In the genomic region with DNA sequence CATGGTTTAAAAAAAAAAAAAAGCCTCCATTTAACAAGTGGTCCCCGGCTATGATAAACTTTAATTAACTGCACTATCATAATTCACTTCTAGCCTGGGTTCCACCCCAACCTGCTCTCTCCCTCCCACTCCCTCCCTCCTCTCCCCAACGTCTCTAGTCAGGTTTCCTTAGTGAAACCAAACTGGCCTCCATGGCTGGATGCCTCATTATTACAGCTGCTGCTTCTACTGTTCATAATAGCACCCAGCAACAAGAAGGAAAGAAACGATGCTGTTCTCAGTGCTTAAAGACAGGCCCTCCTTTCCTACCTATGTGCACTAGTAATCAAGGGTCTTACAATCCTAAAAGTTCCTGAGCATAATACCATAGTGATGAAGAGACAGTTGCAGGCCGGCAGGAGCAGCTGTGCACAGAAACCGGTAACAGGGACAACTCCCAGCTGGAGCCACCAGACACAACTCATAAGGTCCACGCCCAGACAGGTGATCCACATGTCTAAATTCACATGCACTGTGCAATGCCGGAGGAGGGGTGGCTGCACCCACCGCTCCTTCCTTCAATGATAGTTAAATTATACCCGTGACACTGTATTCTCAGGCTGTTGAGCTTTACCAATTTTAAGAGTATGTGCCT, we compare ENCODE assay signal across 8 cellular contexts. TPM values are rescaled to one million over a fixed set of nuclear protein-coding genes. Genes with fewer than 3 reads are reported as not detected.
DNase-seq lines count a peak whose midpoint lies in the region; ATAC-seq lines count a peak whose summit lies in the region.

No MANE protein-coding gene starts in this region.

- peaks cover 11 to 14% of the 10 kb centered on the region in 2 experiments for H3K36me3 ChIP-seq in trophoblast cell (ENCODE audit: control insufficient read depth in 1 of 2, insufficient read depth in 2 of 2, low read length in 2 of 2)

- no peak overlapping the region for H4K91ac ChIP-seq in trophoblast cell (ENCODE audit: low read depth, low read length)

- no peaks in the 10 kb centered on the region for H3K27me3 ChIP-seq in trophoblast cell (ENCODE audit: insufficient read depth, low read length)

- H3K18ac ChIP-seq in trophoblast cell (ENCODE audit: low read length), result no peak overlapping the region

- no peak overlapping the region for H3K27ac ChIP-seq in trophoblast cell (ENCODE audit: low read depth, low read length)

- H3K79me1 ChIP-seq in trophoblast cell (ENCODE audit: low read length), result peaks cover 22% of the 10 kb centered on the region

- H4K12ac ChIP-seq in trophoblast cell (ENCODE audit: low read depth, low read length), result no peak overlapping the region

- no peak overlapping the region for H4K8ac ChIP-seq in trophoblast cell (ENCODE audit: low read depth, low read length)

- peaks cover 52% of the 10 kb centered on the region for H3K4me1 Mint-ChIP-seq in activated naive CD4-positive, alpha-beta T cell treated with anti-CD3 and anti-CD28 coated beads, Interleukin-2, amount 10 ng/mL, durations not matched to agents 7 days and 5 days
- H3K4me1 Mint-ChIP-seq in activated T-helper 2 cell treated with anti-CD3 and anti-CD28 coated beads, Interferon-gamma antibody, Interleukin-2, Interleukin-4, amounts not matched to agents 10 μg/mL and 5 μg/mL and 100 μg/mL, durations not matched to agents 14 hours and 24 hours and 36 hours (ENCODE audit: low read depth), result peaks cover 40% of the 10 kb centered on the region

- no peak overlapping the region for H2BK5ac ChIP-seq in trophoblast cell (ENCODE audit: low read depth, low read length, poor library complexity)

- H2BK120ac ChIP-seq in trophoblast cell (ENCODE audit: insufficient read depth, low read length, poor library complexity), result no peak overlapping the region

- H3K4me2 ChIP-seq in trophoblast cell (ENCODE audit: low read length), result no peak overlapping the region

- H3K9ac ChIP-seq in trophoblast cell (ENCODE audit: low read length), result no peak overlapping the region

- no peak overlapping the region for H2AFZ ChIP-seq in trophoblast cell (ENCODE audit: insufficient read depth, low read length, poor library complexity)

- H2AK5ac ChIP-seq in trophoblast cell (ENCODE audit: low read length), result no peak overlapping the region

- H3K4me3 ChIP-seq in trophoblast cell (ENCODE audit: low read depth, low read length), result no peak overlapping the region

- H2BK12ac ChIP-seq in trophoblast cell (ENCODE audit: low read length), result no peak overlapping the region

- no peaks in the 10 kb centered on the region for H3K9me3 Mint-ChIP-seq in activated naive CD4-positive, alpha-beta T cell treated with anti-CD3 and anti-CD28 coated beads, Interleukin-2, amount 10 ng/mL, durations not matched to agents 7 days and 5 days
- H3K9me3 Mint-ChIP-seq in activated T-helper 2 cell treated with anti-CD3 and anti-CD28 coated beads, Interferon-gamma antibody, Interleukin-2, Interleukin-4, amounts not matched to agents 10 μg/mL and 5 μg/mL and 100 μg/mL, durations not matched to agents 14 hours and 24 hours and 36 hours, result no peaks in the 10 kb centered on the region

- no CpG with 5 or more reads among the region's 9 CpGs for WGBS in trophoblast cell (ENCODE audit: extremely low coverage, insufficient coverage, insufficient read length)

- peak overlapping the region; percentile 77 for H3K27ac Mint-ChIP-seq in activated naive CD4-positive, alpha-beta T cell treated with anti-CD3 and anti-CD28 coated beads, Interleukin-2, amount 10 ng/mL, durations not matched to agents 7 days and 5 days
- H3K27ac Mint-ChIP-seq in activated T-helper 2 cell treated with anti-CD3 and anti-CD28 coated beads, Interferon-gamma antibody, Interleukin-2, Interleukin-4, amounts not matched to agents 10 μg/mL and 5 μg/mL and 100 μg/mL, durations not matched to agents 14 hours and 24 hours and 36 hours, result peak overlapping the region; percentile 58

- no peak overlapping the region for H3K4me3 Mint-ChIP-seq in activated naive CD4-positive, alpha-beta T cell treated with anti-CD3 and anti-CD28 coated beads, Interleukin-2, amount 10 ng/mL, durations not matched to agents 7 days and 5 days
- H3K4me3 Mint-ChIP-seq in activated T-helper 2 cell treated with anti-CD3 and anti-CD28 coated beads, Interferon-gamma antibody, Interleukin-2, Interleukin-4, amounts not matched to agents 10 μg/mL and 5 μg/mL and 100 μg/mL, durations not matched to agents 14 hours and 24 hours and 36 hours (ENCODE audit: low read depth), result peak overlapping the region; percentile 43

- H3K27me3 Mint-ChIP-seq in activated naive CD4-positive, alpha-beta T cell treated with anti-CD3 and anti-CD28 coated beads, Interleukin-2, amount 10 ng/mL, durations not matched to agents 7 days and 5 days, result peaks cover 8% of the 10 kb centered on the region
- H3K27me3 Mint-ChIP-seq in activated T-helper 2 cell treated with anti-CD3 and anti-CD28 coated beads, Interferon-gamma antibody, Interleukin-2, Interleukin-4, amounts not matched to agents 10 μg/mL and 5 μg/mL and 100 μg/mL, durations not matched to agents 14 hours and 24 hours and 36 hours (ENCODE audit: low read depth), result no peaks in the 10 kb centered on the region

- no peak overlapping the region for H3K23ac ChIP-seq in trophoblast cell (ENCODE audit: low read length)

- H3K14ac ChIP-seq in trophoblast cell (ENCODE audit: low read length), result no peak overlapping the region

- peak; percentile 54 for DNase-seq in activated naive CD4-positive, alpha-beta T cell treated with anti-CD3 and anti-CD28 coated beads, Interleukin-2, amount 10 ng/mL, durations not matched to agents 7 days and 5 days
- DNase-seq in activated naive CD4-positive, alpha-beta T cell treated with anti-CD3 and anti-CD28 coated beads, Interleukin-2, amount 50 U/mL, for 16 hours, result no peak
- no peak for DNase-seq in activated T-helper 2 cell treated with anti-CD3 and anti-CD28 coated beads, Interferon-gamma antibody, Interleukin-2, Interleukin-4, amounts not matched to agents 10 μg/mL and 5 μg/mL and 100 μg/mL, durations not matched to agents 14 hours and 24 hours and 36 hours (ENCODE audit: low spot score)
- peak; percentile 54 to 73 for DNase-seq in trophoblast cell
- no peak for DNase-seq in sciatic nerve (ENCODE audit: low spot score)
- DNase-seq in HPDE6-E6E7 (ENCODE audit: extremely low spot score), result no peak
- DNase-seq in AML-193 (lab: John Stamatoyannopoulos, UW), result no peak

- H3K4me1 ChIP-seq in trophoblast cell (ENCODE audit: control insufficient read depth in 1 of 2, insufficient read depth in 2 of 2, low read length in 2 of 2), result peaks cover 19 to 25% of the 10 kb centered on the region in 2 experiments

- peaks cover 21% of the 10 kb centered on the region for H3K79me2 ChIP-seq in trophoblast cell (ENCODE audit: control insufficient read depth, insufficient read depth, low read length, poor library complexity)

- CTCF ChIA-PET in activated naive CD4-positive, alpha-beta T cell treated with anti-CD3 and anti-CD28 coated beads, Interleukin-2, amount 10 ng/mL, durations not matched to agents 7 days and 5 days (lab: Charles Lee), result interaction anchor here (0.8 to 4.1 kb wide), 10 partner anchors 18 to 147 kb away, joined by 3 to 32 read pairs (median 4); no protein-coding TSS in a partner anchor

- intact Hi-C loops in activated T-helper 2 cell treated with anti-CD3 and anti-CD28 coated beads, Interferon-gamma antibody, Interleukin-2, Interleukin-4, amounts not matched to agents 10 μg/mL and 5 μg/mL and 100 μg/mL, durations not matched to agents 14 hours and 24 hours and 36 hours (cut with micrococcal nuclease), result loop anchor here (2.0 kb wide), 2 partner anchors 22 to 44 kb away; no protein-coding TSS in a partner anchor
- intact Hi-C loops in sciatic nerve (cut with DNase I), result loop anchor here (10.0 kb wide), 1 partner anchor 108 kb away; no protein-coding TSS in a partner anchor

- H3K9me3 ChIP-seq in trophoblast cell (ENCODE audit: insufficient read depth, low read depth, low read length), result no peaks in the 10 kb centered on the region

- peaks cover 30% of the 10 kb centered on the region for H3K36me3 Mint-ChIP-seq in activated naive CD4-positive, alpha-beta T cell treated with anti-CD3 and anti-CD28 coated beads, Interleukin-2, amount 10 ng/mL, durations not matched to agents 7 days and 5 days
- H3K36me3 Mint-ChIP-seq in activated T-helper 2 cell treated with anti-CD3 and anti-CD28 coated beads, Interferon-gamma antibody, Interleukin-2, Interleukin-4, amounts not matched to agents 10 μg/mL and 5 μg/mL and 100 μg/mL, durations not matched to agents 14 hours and 24 hours and 36 hours (ENCODE audit: low read depth), result peaks cover 36% of the 10 kb centered on the region

- peak; percentile 39 for ATAC-seq in HG03521 (IDR thresholded peaks at IDR 0.05; ENCODE audit: unreplicated experiment)
- no peak for ATAC-seq in sciatic nerve

- H3K4ac ChIP-seq in trophoblast cell (ENCODE audit: low read depth, low read length), result no peak overlapping the region

RNA-seq across cellular contexts. Expression of a gene that starts 6.2 kb away (rescaled TPM):
- total RNA-seq in activated T-helper 2 cell treated with anti-CD3 and anti-CD28 coated beads, Interferon-gamma antibody, Interleukin-2, Interleukin-4, amounts not matched to agents 10 μg/mL and 5 μg/mL and 100 μg/mL, durations not matched to agents 14 hours and 24 hours and 36 hours, result 34.8 and 35.8 TPM in 2 replicates
- polyA plus RNA-seq in trophoblast cell (2013), result 21.4 and 23.0 TPM in 2 replicates
- 59.6 TPM for total RNA-seq in sciatic nerve

Comparison
In these comparisons a context has a peak if more than half of its experiments do, and no peak if none do; other contexts are left out.
1. DNase-seq: peak in activated naive CD4-positive, alpha-beta T cell treated with anti-CD3 and anti-CD28 coated beads, Interleukin-2, amount 10 ng/mL, durations not matched to agents 7 days and 5 days (single experiment) and trophoblast cell (2 of 2); none in activated naive CD4-positive, alpha-beta T cell treated with anti-CD3 and anti-CD28 coated beads, Interleukin-2, amount 50 U/mL, for 16 hours (single experiment), activated T-helper 2 cell treated with anti-CD3 and anti-CD28 coated beads, Interferon-gamma antibody, Interleukin-2, Interleukin-4, amounts not matched to agents 10 μg/mL and 5 μg/mL and 100 μg/mL, durations not matched to agents 14 hours and 24 hours and 36 hours (single experiment), sciatic nerve (single experiment), HPDE6-E6E7 (single experiment) and AML-193 (0 of 2).